In genomic region chr15:91589360-91589759, GRCh38 we compare ENCODE assay signal across 1 cellular context.
TF ChIP-seq lines count a peak whose summit lies in the region.

No MANE protein-coding gene starts in this region.

TF ChIP-seq in SK-N-SH treated with all-trans-retinoic acid at 6 μM for 48 hours, 23 proteins besides CTCF, POLR2A, EP300 and RAD21 (continued from another document):
- TF ChIP-seq POU6F1 (CRISPR knock-in tag; IDR thresholded peaks at IDR 0.05; ENCODE audit: borderline replicate concordance, low read depth) (no peak), ZNF565 (CRISPR knock-in tag; conservative IDR thresholded peaks at IDR 0.05; ENCODE audit: low read depth) (no peak), BACH2 (CRISPR knock-in tag; IDR thresholded peaks at IDR 0.05; ENCODE audit: borderline replicate concordance) (no peak), CSRNP3 (CRISPR knock-in tag; IDR thresholded peaks at IDR 0.05) (no peak), ZNF8 (CRISPR knock-in tag; IDR thresholded peaks at IDR 0.05) (no peak), CSDC2 (CRISPR knock-in tag; IDR thresholded peaks at IDR 0.05) (no peak), ESRRG (CRISPR knock-in tag; IDR thresholded peaks at IDR 0.05) (no peak), OSR1 (CRISPR knock-in tag; IDR thresholded peaks at IDR 0.05) (no peak), GLIS3 (CRISPR knock-in tag; IDR thresholded peaks at IDR 0.05) (no peak)
TF ChIP-seq in SK-N-SH treated with all-trans-retinoic acid at 6 μM for 48 hours: peak in this region for 0.
